In the genomic region with DNA sequence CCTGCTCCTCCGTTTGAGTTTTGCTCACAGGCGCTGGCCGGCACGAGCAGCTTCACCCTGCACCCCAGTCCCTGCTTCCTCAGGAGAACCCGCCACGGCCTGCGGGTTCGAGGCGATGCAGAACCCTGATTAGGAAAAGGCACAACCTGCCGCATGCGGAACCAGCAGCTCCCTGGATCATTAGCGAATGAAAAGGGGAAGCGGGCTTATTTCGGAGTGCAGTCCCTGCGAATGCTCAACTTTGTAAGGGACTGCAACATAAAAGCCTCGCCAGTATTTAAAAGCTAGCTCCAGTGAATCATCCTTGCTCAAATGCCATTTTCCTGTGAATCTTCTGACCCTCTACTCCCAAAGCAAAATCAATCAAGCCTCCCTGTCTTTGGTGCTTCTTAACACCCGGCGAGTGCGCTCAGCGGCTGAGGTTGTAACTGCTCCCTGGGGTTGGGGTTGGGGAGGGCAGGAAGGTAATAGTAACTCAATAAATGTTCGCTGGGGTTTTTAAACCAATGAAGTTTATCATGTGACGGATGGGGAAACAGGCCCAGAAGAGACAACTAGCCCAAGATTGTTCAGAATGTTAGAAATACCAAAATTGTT, we compare ENCODE assay signal across 8 cellular contexts. TPM values are rescaled to one million over a fixed set of nuclear protein-coding genes. Genes with fewer than 3 reads are reported as not detected.
A peak's percentile ranks its signal among the peaks of the same experiment; 100 is the strongest.
DNase-seq lines count a peak whose midpoint lies in the region; ATAC-seq and TF ChIP-seq lines count a peak whose summit lies in the region.

No MANE protein-coding gene starts in this region.

- POLR2A ChIA-PET in activated CD4-positive, alpha-beta memory T cell treated with anti-CD3 and anti-CD28 coated beads for 36 hours (lab: Charles Lee) = interaction anchor here (1.2 to 1.7 kb wide), 2 partner anchors 51 to 177 kb away, joined by 3 to 4 read pairs; no protein-coding TSS in a partner anchor

- no peak for DNase-seq in BE2C
- peak; percentile 46 for DNase-seq in activated CD4-positive, alpha-beta memory T cell treated with anti-CD3 and anti-CD28 coated beads for 36 hours
- DNase-seq in foreskin fibroblast = no peak
- DNase-seq in progenitor cell of endocrine pancreas (ENCODE audit: low spot score, unreplicated experiment) = no peak
- DNase-seq in LoVo (ENCODE audit: low spot score) = no peak
- no peak for DNase-seq in GM03348 (ENCODE audit: low spot score)

- peak overlapping the region; percentile 97 for H3K27ac Mint-ChIP-seq in activated CD4-positive, alpha-beta memory T cell treated with anti-CD3 and anti-CD28 coated beads for 36 hours
- peak overlapping the region; percentile 96 for H3K27ac Mint-ChIP-seq in progenitor cell of endocrine pancreas

- no peaks in the 10 kb centered on the region for H3K36me3 ChIP-seq in BE2C

- H3K4me3 ChIP-seq in BE2C (ENCODE audit: low read depth, low read length) (peak overlapping the region; percentile 80), foreskin fibroblast (ENCODE audit: low read depth in 1 of 2, low read length in 2 of 2) (peak overlapping the region; percentile 72 to 97)

- ATAC-seq in GM19328 (IDR thresholded peaks at IDR 0.05; ENCODE audit: unreplicated experiment) (peak; percentile 15), HG03571 (IDR thresholded peaks at IDR 0.05; ENCODE audit: unreplicated experiment) (peak; percentile 38)

- TF ChIP-seq CTCF in BE2C (IDR thresholded peaks at IDR 0.05; ENCODE audit: low read depth, low read length) (no peak), foreskin fibroblast (IDR thresholded peaks at IDR 0.05; ENCODE audit: low read depth, low read length) (no peak), progenitor cell of endocrine pancreas (IDR thresholded peaks at IDR 0.05; ENCODE audit: unreplicated experiment) (no peak)

- H3K4me1 ChIP-seq in BE2C = no peaks in the 10 kb centered on the region

- intact Hi-C loops in activated CD4-positive, alpha-beta memory T cell treated with anti-CD3 and anti-CD28 coated beads for 36 hours (cut with micrococcal nuclease) = loop anchor here (1.0 to 5.0 kb wide), 3 partner anchors 31 to 344 kb away; a partner anchor contains a TSS

- H3K9me3 ChIP-seq in BE2C = no peaks in the 10 kb centered on the region

- CTCF ChIA-PET in activated CD4-positive, alpha-beta memory T cell treated with anti-CD3 and anti-CD28 coated beads for 36 hours (lab: Charles Lee) = interaction anchor here (0.8 to 4.2 kb wide), 4 partner anchors 10 to 216 kb away, joined by 3 to 24 read pairs (median 3); a partner anchor contains a TSS

- H3K4me1 Mint-ChIP-seq in activated CD4-positive, alpha-beta memory T cell treated with anti-CD3 and anti-CD28 coated beads for 36 hours (ENCODE audit: low read depth) = peaks cover 47% of the 10 kb centered on the region
- peaks cover 11% of the 10 kb centered on the region for H3K4me1 Mint-ChIP-seq in progenitor cell of endocrine pancreas (ENCODE audit: low read depth)

- peaks cover 10% of the 10 kb centered on the region for H3K36me3 Mint-ChIP-seq in activated CD4-positive, alpha-beta memory T cell treated with anti-CD3 and anti-CD28 coated beads for 36 hours
- H3K36me3 Mint-ChIP-seq in progenitor cell of endocrine pancreas (ENCODE audit: insufficient read depth) = peaks cover 4% of the 10 kb centered on the region

- H3K9me3 Mint-ChIP-seq in activated CD4-positive, alpha-beta memory T cell treated with anti-CD3 and anti-CD28 coated beads for 36 hours = peaks cover 4% of the 10 kb centered on the region
- peaks cover 6% of the 10 kb centered on the region for H3K9me3 Mint-ChIP-seq in progenitor cell of endocrine pancreas (ENCODE audit: low read depth)

- peak overlapping the region; percentile 94 for H3K4me3 Mint-ChIP-seq in activated CD4-positive, alpha-beta memory T cell treated with anti-CD3 and anti-CD28 coated beads for 36 hours
- peak overlapping the region; percentile 88 for H3K4me3 Mint-ChIP-seq in progenitor cell of endocrine pancreas (ENCODE audit: low read depth)

- H3K27me3 ChIP-seq in BE2C = no peaks in the 10 kb centered on the region

- H3K27me3 Mint-ChIP-seq in activated CD4-positive, alpha-beta memory T cell treated with anti-CD3 and anti-CD28 coated beads for 36 hours = no peaks in the 10 kb centered on the region
- no peaks in the 10 kb centered on the region for H3K27me3 Mint-ChIP-seq in progenitor cell of endocrine pancreas

RNA-seq across cellular contexts. Expression of a gene that starts 0.7 kb away (rescaled TPM):
- polyA plus RNA-seq in BE2C (2012; ENCODE audit: insufficient read depth, insufficient read length, low read depth) = 8.7 TPM
- 10 to 100 TPM; 28.4 to 31.8 TPM for total RNA-seq in activated CD4-positive, alpha-beta memory T cell treated with anti-CD3 and anti-CD28 coated beads for 36 hours
- total RNA-seq in progenitor cell of endocrine pancreas = 32.9 and 38.2 TPM in 2 replicates

RNA-seq across cellular contexts. Expression of a gene that starts 30.9 kb away (rescaled TPM):
- polyA plus RNA-seq in BE2C (2012; ENCODE audit: insufficient read depth, insufficient read length, low read depth) = 0.54 TPM
- 10 to 100 TPM; 15.4 to 17.0 TPM for total RNA-seq in activated CD4-positive, alpha-beta memory T cell treated with anti-CD3 and anti-CD28 coated beads for 36 hours
- total RNA-seq in progenitor cell of endocrine pancreas = 69.6 and 72.7 TPM in 2 replicates
